ENCODE assay signal across 10 cellular contexts in genomic region chr5:17398439-17398838, GRCh38.
DNase-seq lines count a peak whose midpoint lies in the region; ATAC-seq, FAIRE-seq and TF ChIP-seq lines count a peak whose summit lies in the region.
"Had no signal": no experiment of that assay in that cellular context is flagged by ENCODE, and none has a peak within 500 bp of the region (broad histone marks: within the 10 kb centered on the region; RNA-seq: fewer than 3 reads in every experiment).

No MANE protein-coding gene starts in this region.

- ATAC-seq in HG02938 (IDR thresholded peaks at IDR 0.05; ENCODE audit: unreplicated experiment) (peak; percentile 71), RWPE2 (ENCODE audit: low read depth) (peak; percentile 93)
- no peak for ATAC-seq in stimulated activated naive CD8-positive, alpha-beta T cell treated with anti-CD3 and anti-CD28 coated beads, Interleukin-15, Interleukin-2, amounts not matched to agents 100 U/mL and 50 U/mL, for 24 hours
- ATAC-seq: gastrocnemius medialis had no signal

- H3K27me3 ChIP-seq in RWPE2 (ENCODE audit: insufficient read depth, poor library complexity, severe bottlenecking) = no peaks in the 10 kb centered on the region
- no peaks in the 10 kb centered on the region for H3K27me3 ChIP-seq in keratinocyte (ENCODE audit: control insufficient read depth, extremely low read depth, insufficient read depth, low read length)

- no peaks in the 10 kb centered on the region for H4K20me1 ChIP-seq in keratinocyte (ENCODE audit: control insufficient read depth, extremely low read depth, insufficient read depth, low read length)

- DNase-seq in GM04503 (ENCODE audit: low read depth) (peak; percentile 50), RWPE2 (ENCODE audit: low spot score) (no peak), keratinocyte (ENCODE audit: low read depth, low spot score) (peak; percentile 73), substantia nigra (lab: John Stamatoyannopoulos, UW) (no peak), GDM1 (lab: John Stamatoyannopoulos, UW) (no peak)
- no peak for DNase-seq in stimulated activated CD4-positive, alpha-beta T cell treated with anti-CD3 and anti-CD28 coated beads, Interleukin-1b, Interleukin-23, amount 100 ng/mL, for 48 hours
- DNase-seq in stimulated activated naive CD8-positive, alpha-beta T cell treated with anti-CD3 and anti-CD28 coated beads, Interleukin-15, Interleukin-2, amounts not matched to agents 100 U/mL and 50 U/mL, for 24 hours = no peak
- DNase-seq: gastrocnemius medialis had no signal

- FAIRE-seq in keratinocyte (lab: Jason Lieb, UNC) = peak; percentile 86

- H3K9ac ChIP-seq in keratinocyte (ENCODE audit: control insufficient read depth, extremely low read depth, insufficient read depth, low read length) = no peak overlapping the region

- dilution Hi-C loops in keratinocyte (cut with MboI; ENCODE audit: extremely low pct_ligation_motif_present, low sequenced_read_pairs) = no loop called here

- TF ChIP-seq CTCF in RWPE2 (IDR thresholded peaks at IDR 0.05; ENCODE audit: poor library complexity, severe bottlenecking) = no peak
- TF ChIP-seq CTCF in keratinocyte (optimal IDR thresholded peaks at IDR 0.05 in 1 of 3, IDR thresholded peaks at IDR 0.05 in 1 of 3, conservative IDR thresholded peaks at IDR 0.05 in 1 of 3; ENCODE audit: extremely low read depth in 1 of 3, insufficient read depth in 2 of 3, low read length in 3 of 3) = peak in 1 of 3 experiments; percentile 3

- no peaks in the 10 kb centered on the region for H3K9me1 ChIP-seq in keratinocyte (ENCODE audit: control insufficient read depth, extremely low read depth, insufficient read depth, low read length)

- peak overlapping the region; percentile 54 for H3K4me2 ChIP-seq in keratinocyte (ENCODE audit: control insufficient read depth, extremely low read depth, insufficient read depth, low read depth, low read length)

- H3K9me3 ChIP-seq in RWPE2 (ENCODE audit: severe bottlenecking) (no peaks in the 10 kb centered on the region), keratinocyte (ENCODE audit: control insufficient read depth, low read depth, low read length) (no peaks in the 10 kb centered on the region)
- H3K9me3 ChIP-seq: gastrocnemius medialis, prostate gland had no signal

- no peaks in the 10 kb centered on the region for H3K36me3 ChIP-seq in RWPE2 (ENCODE audit: low read depth)
- H3K36me3 ChIP-seq in keratinocyte (ENCODE audit: control insufficient read depth in 2 of 2, extremely low read depth in 1 of 2, insufficient read depth in 2 of 2, low read length in 2 of 2) = no peaks in the 10 kb centered on the region
- H3K36me3 ChIP-seq: gastrocnemius medialis, prostate gland had no signal

- H3K79me2 ChIP-seq in keratinocyte (ENCODE audit: control insufficient read depth, insufficient read depth, low read length) = no peaks in the 10 kb centered on the region

- H3K27ac ChIP-seq in RWPE2 (ENCODE audit: poor library complexity, severe bottlenecking) (peak overlapping the region; percentile 25), keratinocyte (ENCODE audit: control insufficient read depth, insufficient read depth, low read length) (no peak overlapping the region), substantia nigra (ENCODE audit: low read depth, low read length, poor library complexity, severe bottlenecking) (no peak overlapping the region)
- H3K27ac ChIP-seq: gastrocnemius medialis, prostate gland had no signal

- H2AFZ ChIP-seq in keratinocyte (ENCODE audit: control insufficient read depth, low read length) = no peak overlapping the region

- H3K4me3 ChIP-seq in RWPE2 (ENCODE audit: severe bottlenecking) (no peak overlapping the region), keratinocyte (ENCODE audit: control insufficient read depth in 2 of 3, extremely low read depth in 1 of 3, insufficient read depth in 2 of 3, low read depth in 1 of 3, low read length in 3 of 3) (no peak overlapping the region)
- H3K4me3 ChIP-seq: gastrocnemius medialis, prostate gland had no signal

- H3K4me1 ChIP-seq in RWPE2 (ENCODE audit: insufficient read depth, poor library complexity, severe bottlenecking) (peaks cover 13% of the 10 kb centered on the region), keratinocyte (ENCODE audit: control insufficient read depth, extremely low read depth, insufficient read depth, low read length) (peaks cover 16% of the 10 kb centered on the region)
- H3K4me1 ChIP-seq: gastrocnemius medialis had no signal

Comparison
In these comparisons a context has a peak if more than half of its experiments do, and no peak if none do; other contexts are left out.
1. DNase-seq: peak in GM04503 (single experiment) and keratinocyte (single experiment); none in RWPE2 (single experiment), stimulated activated CD4-positive, alpha-beta T cell treated with anti-CD3 and anti-CD28 coated beads, Interleukin-1b, Interleukin-23, amount 100 ng/mL, for 48 hours (single experiment), substantia nigra (0 of 49), stimulated activated naive CD8-positive, alpha-beta T cell treated with anti-CD3 and anti-CD28 coated beads, Interleukin-15, Interleukin-2, amounts not matched to agents 100 U/mL and 50 U/mL, for 24 hours (single experiment) and GDM1 (single experiment).